In the genomic region with DNA sequence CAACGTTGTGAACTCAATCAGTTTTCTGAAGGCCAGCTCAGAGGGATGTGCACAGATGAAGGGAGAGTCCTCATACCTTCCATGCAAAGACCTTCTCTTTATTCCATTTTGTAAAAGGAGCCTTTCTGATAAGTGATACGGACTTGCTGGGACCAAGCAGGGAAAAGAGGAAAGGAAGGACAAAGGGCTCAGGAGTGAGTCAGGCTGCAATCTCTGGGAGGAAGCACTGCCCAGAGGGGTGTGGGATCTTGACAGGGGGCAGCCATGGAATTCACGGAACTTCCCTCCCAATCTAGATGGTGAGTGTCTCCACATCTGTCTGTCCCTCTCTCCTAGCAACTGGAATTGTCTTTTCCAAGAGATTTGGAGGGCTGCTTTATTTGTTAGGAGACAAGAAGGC, we compare ENCODE assay signal across 26 cellular contexts.
"Had no signal": no experiment of that assay in that cellular context is flagged by ENCODE, and none has a peak within 500 bp of the region (broad histone marks: within the 10 kb centered on the region; RNA-seq: fewer than 3 reads in every experiment).

No MANE protein-coding gene starts in this region.

- H3K36me3 ChIP-seq: adrenal gland, MG63 had no signal

- H3K9me3 ChIP-seq: adrenal gland, MG63 had no signal

- H3K27me3 Mint-ChIP-seq: activated CD4-positive, alpha-beta memory T cell treated with anti-CD3 and anti-CD28 coated beads, Interleukin-2, amount 10 ng/mL, durations not matched to agents 7 days and 5 days; activated CD4-positive, alpha-beta T cell treated with anti-CD3 and anti-CD28 coated beads for 36 hours; activated naive CD8-positive, alpha-beta T cell treated with anti-CD3 and anti-CD28 coated beads, Interleukin-2, amount 10 ng/mL, durations not matched to agents 7 days and 5 days; T-helper 17 cell had no signal

- H3K36me3 Mint-ChIP-seq: activated naive CD8-positive, alpha-beta T cell treated with anti-CD3 and anti-CD28 coated beads, Interleukin-2, amount 10 ng/mL, durations not matched to agents 7 days and 5 days had no signal

- H3K4me3 Mint-ChIP-seq: activated CD4-positive, alpha-beta memory T cell treated with anti-CD3 and anti-CD28 coated beads, Interleukin-2, amount 10 ng/mL, durations not matched to agents 7 days and 5 days; activated CD4-positive, alpha-beta T cell treated with anti-CD3 and anti-CD28 coated beads for 36 hours; activated naive CD8-positive, alpha-beta T cell treated with anti-CD3 and anti-CD28 coated beads, Interleukin-2, amount 10 ng/mL, durations not matched to agents 7 days and 5 days; activated T-cell treated with anti-CD3 and anti-CD28 coated beads, Interleukin-2, amount 50 U/mL, for 72 hours; T-helper 17 cell had no signal

- DNase-seq: activated CD4-positive, alpha-beta memory T cell treated with anti-CD3 and anti-CD28 coated beads, Interleukin-2, amount 10 ng/mL, durations not matched to agents 7 days and 5 days; activated CD4-positive, alpha-beta T cell treated with anti-CD3 and anti-CD28 coated beads for 36 hours; activated CD4-positive, alpha-beta T cell treated with anti-CD3 and anti-CD28 coated beads, Interleukin-2, amount 50 U/mL, for 1 hour; activated CD4-positive, CD25-positive, alpha-beta regulatory T cell; activated CD8-positive, alpha-beta memory T cell treated with anti-CD3 and anti-CD28 coated beads, Interleukin-2, amount 50 U/mL, for 4 hours; activated gamma-delta T cell treated with Interleukin-2 at 50 U/mL for 16 hours; activated naive CD4-positive, alpha-beta T cell treated with anti-CD3 and anti-CD28 coated beads, Interleukin-2, amount 50 U/mL, for 16 hours; activated naive CD8-positive, alpha-beta T cell treated with anti-CD3 and anti-CD28 coated beads, Interleukin-2, amount 10 ng/mL, durations not matched to agents 7 days and 5 days; activated T-cell treated with anti-CD3 and anti-CD28 coated beads, Interleukin-2, amount 50 U/mL, for 72 hours; adrenal gland; anterior cingulate cortex; central memory CD4-positive, alpha-beta T cell; MG63; MV-4-11; NCI-H1092 treated with DMSO at 0.1 percent for 48 hours; NCI-H1417 treated with DMSO at 0.1 percent for 48 hours; NCI-H1694; NCI-H2029; NCI-H2107; NCI-H2171 treated with DMSO at 0.1 percent for 48 hours; NCI-H510A treated with DMSO at 0.1 percent for 48 hours; PC-9; SHP77 treated with DMSO at 0.1 percent for 48 hours; T-helper 17 cell; T-helper 9 cell had no signal

- H3K9me3 Mint-ChIP-seq: activated naive CD8-positive, alpha-beta T cell treated with anti-CD3 and anti-CD28 coated beads, Interleukin-2, amount 10 ng/mL, durations not matched to agents 7 days and 5 days had no signal

- H3K4me1 ChIP-seq: adrenal gland had no signal

- H3K4me3 ChIP-seq: adrenal gland, MG63, PC-9 had no signal

- H3K4me1 Mint-ChIP-seq: activated CD4-positive, alpha-beta memory T cell treated with anti-CD3 and anti-CD28 coated beads, Interleukin-2, amount 10 ng/mL, durations not matched to agents 7 days and 5 days; activated CD4-positive, alpha-beta T cell treated with anti-CD3 and anti-CD28 coated beads for 36 hours; activated naive CD8-positive, alpha-beta T cell treated with anti-CD3 and anti-CD28 coated beads, Interleukin-2, amount 10 ng/mL, durations not matched to agents 7 days and 5 days; T-helper 17 cell had no signal

- H3K27me3 ChIP-seq: adrenal gland, MG63 had no signal

- H3K27ac Mint-ChIP-seq: activated CD4-positive, alpha-beta memory T cell treated with anti-CD3 and anti-CD28 coated beads, Interleukin-2, amount 10 ng/mL, durations not matched to agents 7 days and 5 days; activated CD4-positive, alpha-beta T cell treated with anti-CD3 and anti-CD28 coated beads for 36 hours; activated naive CD8-positive, alpha-beta T cell treated with anti-CD3 and anti-CD28 coated beads, Interleukin-2, amount 10 ng/mL, durations not matched to agents 7 days and 5 days; activated T-cell treated with anti-CD3 and anti-CD28 coated beads, Interleukin-2, amount 50 U/mL, for 72 hours; activated T-helper 2 cell treated with anti-CD3 and anti-CD28 coated beads, Interferon-gamma antibody, Interleukin-2, Interleukin-4, amounts not matched to agents 10 μg/mL and 5 μg/mL and 100 μg/mL, durations not matched to agents 14 hours and 24 hours and 36 hours; T-helper 17 cell had no signal

- H3K27ac ChIP-seq: adrenal gland, PC-9 had no signal
